18 cellular contexts compared by ENCODE assay signal in the genomic region with DNA sequence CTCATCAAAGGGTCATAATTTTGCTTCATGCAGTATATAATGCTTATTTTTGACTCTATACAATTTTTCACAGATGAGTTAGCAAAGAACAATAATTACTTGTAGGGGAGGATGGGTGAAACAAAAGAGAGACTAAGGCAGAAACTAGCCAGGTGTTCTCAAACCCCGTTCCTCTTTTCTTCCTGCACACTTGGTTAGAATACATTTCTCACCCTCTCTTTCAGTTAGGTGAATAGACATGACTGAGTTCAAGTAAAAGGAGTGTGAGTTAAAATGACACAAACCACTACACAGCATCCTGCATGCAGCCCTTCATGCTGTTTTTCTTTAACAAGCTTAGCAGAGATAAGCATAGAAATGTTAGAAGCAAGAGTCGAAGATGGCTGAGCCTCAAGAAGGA.
DNase-seq lines count a peak whose midpoint lies in the region; ATAC-seq lines count a peak whose summit lies in the region.
"Had no signal": no experiment of that assay in that cellular context is flagged by ENCODE, and none has a peak within 500 bp of the region (broad histone marks: within the 10 kb centered on the region; RNA-seq: fewer than 3 reads in every experiment).

No MANE protein-coding gene starts in this region.

- no peak for ATAC-seq in GM19463 (IDR thresholded peaks at IDR 0.05; ENCODE audit: unreplicated experiment)
- ATAC-seq: A549, SK-N-SH treated with all-trans-retinoic acid at 6 μM for 48 hours, T-cell had no signal

- H4K8ac ChIP-seq in neuronal stem cell (ENCODE audit: low read depth, low read length), result no peak overlapping the region

- H4K91ac ChIP-seq in neuronal stem cell (ENCODE audit: low read depth, low read length, poor library complexity), result no peak overlapping the region

- no peak overlapping the region for H2BK15ac ChIP-seq in neuronal stem cell (ENCODE audit: low read length)

- no peaks in the 10 kb centered on the region for H3K27me3 ChIP-seq in neuronal stem cell (ENCODE audit: control insufficient read depth in 3 of 3, insufficient read depth in 3 of 3, low read depth in 1 of 3, low read length in 3 of 3)

- H3K4me3 ChIP-seq in neuronal stem cell (ENCODE audit: low read length in 2 of 2), result no peak overlapping the region
- H3K4me3 ChIP-seq: A549 had no signal

- no peaks in the 10 kb centered on the region for H3K4me1 ChIP-seq in neuronal stem cell (ENCODE audit: control insufficient read depth in 2 of 2, insufficient read depth in 1 of 2, low read depth in 1 of 2, low read length in 2 of 2)
- H3K4me1 ChIP-seq: A549 had no signal

- H3K27ac ChIP-seq in neuronal stem cell (replicated peaks; ENCODE audit: low read length), result no peak overlapping the region
- H3K27ac ChIP-seq: A549 had no signal

- no peak overlapping the region for H3K14ac ChIP-seq in neuronal stem cell (ENCODE audit: low read length)

- WGBS in neuronal stem cell (ENCODE audit: extremely low coverage in 2 of 2, insufficient read length in 2 of 2, insufficient replicate concordance in 1 of 2), 2 donors, result no CpG with 5 or more reads among the region's 2 CpGs

- H2AFZ ChIP-seq in neuronal stem cell (ENCODE audit: low read length), result peak overlapping the region; percentile 41

- H3K23ac ChIP-seq in neuronal stem cell (ENCODE audit: low read depth, low read length, poor library complexity), result no peak overlapping the region

- H2BK12ac ChIP-seq in neuronal stem cell (ENCODE audit: low read length), result no peak overlapping the region

- no peak overlapping the region for H2AK5ac ChIP-seq in neuronal stem cell (ENCODE audit: low read depth, low read length)

- no peaks in the 10 kb centered on the region for H3K36me3 ChIP-seq in neuronal stem cell (replicated peaks in 1 of 2; ENCODE audit: control insufficient read depth in 2 of 2, insufficient read depth in 2 of 2, low read length in 2 of 2)

- H3K18ac ChIP-seq in neuronal stem cell (ENCODE audit: low read length), result no peak overlapping the region

- H3K4ac ChIP-seq in neuronal stem cell (ENCODE audit: low read length), result no peak overlapping the region

- no peaks in the 10 kb centered on the region for H3K9me3 ChIP-seq in neuronal stem cell (replicated peaks in 1 of 2; ENCODE audit: control insufficient read depth in 2 of 2, insufficient read depth in 1 of 2, low read depth in 1 of 2, low read length in 2 of 2)
- H3K9me3 ChIP-seq: A549 had no signal

- H3K9ac ChIP-seq in neuronal stem cell (ENCODE audit: low read depth, low read length, poor library complexity), result no peak overlapping the region

- no peak overlapping the region for H3K4me2 ChIP-seq in neuronal stem cell (ENCODE audit: insufficient read depth, low read length, poor library complexity, severe bottlenecking)
- H3K4me2 ChIP-seq: A549 had no signal

- no peak overlapping the region for H2BK120ac ChIP-seq in neuronal stem cell (ENCODE audit: low read depth, low read length)

- DNase-seq in NCI-H510A treated with DMSO at 0.1 percent for 48 hours (lab: John Stamatoyannopoulos, UW) (peak; percentile 54), NCI-H510A (lab: John Stamatoyannopoulos, UW) (no peak), NCI-H1105 treated with DMSO at 0.1 percent for 48 hours (lab: John Stamatoyannopoulos, UW) (peak; percentile 74), NCI-H69 (lab: John Stamatoyannopoulos, UW) (peak; percentile 81), neuronal stem cell (ENCODE audit: low spot score) (no peak), kidney tubule cell (ENCODE audit: low spot score) (no peak)
- DNase-seq in stimulated activated CD4-positive, alpha-beta T cell treated with anti-CD3 and anti-CD28 coated beads, Interleukin-4, amount 100 ng/mL, for 24 hours, result no peak
- DNase-seq: Calu3; CD4-positive, alpha-beta T cell; KG1; NCI-H1694; NCI-H2171 treated with DMSO at 0.1 percent for 48 hours; OCI-M1; SHP77; T-cell had no signal

- H3K79me1 ChIP-seq in neuronal stem cell (ENCODE audit: low read depth, low read length), result no peaks in the 10 kb centered on the region

- H2BK5ac ChIP-seq in neuronal stem cell (ENCODE audit: low read length), result no peak overlapping the region

Comparison
In these comparisons a context has a peak if more than half of its experiments do, and no peak if none do; other contexts are left out.
1. DNase-seq: peak in NCI-H510A treated with DMSO at 0.1 percent for 48 hours (single experiment), NCI-H1105 treated with DMSO at 0.1 percent for 48 hours (single experiment) and NCI-H69 (single experiment); none in NCI-H510A (single experiment), neuronal stem cell (single experiment), kidney tubule cell (single experiment) and stimulated activated CD4-positive, alpha-beta T cell treated with anti-CD3 and anti-CD28 coated beads, Interleukin-4, amount 100 ng/mL, for 24 hours (single experiment).